ENCODE assay signal across 28 cellular contexts in genomic region chr4:165085946-165086345, GRCh38. TPM values are rescaled to one million over a fixed set of nuclear protein-coding genes. Genes with fewer than 3 reads are reported as not detected.
"Had no signal": no experiment of that assay in that cellular context is flagged by ENCODE, and none has a peak within 500 bp of the region (broad histone marks: within the 10 kb centered on the region; RNA-seq: fewer than 3 reads in every experiment).

No MANE protein-coding gene starts in this region.

- H3K79me2 ChIP-seq: parathyroid adenoma had no signal

- H3K9me3 Mint-ChIP-seq: activated naive CD4-positive, alpha-beta T cell treated with anti-CD3 and anti-CD28 coated beads, Interleukin-2, amount 50 U/mL, for 72 hours; activated T-helper 17 cell treated with anti-CD3 and anti-CD28 coated beads, Interleukin-2, amount 50 U/mL, for 72 hours; memory B cell; stimulated activated naive CD8-positive, alpha-beta T cell treated with anti-CD3 and anti-CD28 coated beads, Interleukin-15, Interleukin-2, amounts not matched to agents 100 ng/mL and 50 ng/mL, for 24 hours; T-cell had no signal

- H3K4me3 ChIP-seq: adrenal gland, heart left ventricle, right lobe of liver, skin epidermis, thyroid gland had no signal

- H3K4me1 Mint-ChIP-seq: activated T-helper 17 cell treated with anti-CD3 and anti-CD28 coated beads, Interleukin-2, amount 50 U/mL, for 72 hours; memory B cell; T-cell had no signal

- H3K4me1 ChIP-seq: adrenal gland, heart left ventricle, parathyroid adenoma, right lobe of liver, thyroid gland had no signal

- H3K27me3 Mint-ChIP-seq: activated T-helper 17 cell treated with anti-CD3 and anti-CD28 coated beads, Interleukin-2, amount 50 U/mL, for 72 hours; memory B cell; stimulated activated naive CD8-positive, alpha-beta T cell treated with anti-CD3 and anti-CD28 coated beads, Interleukin-15, Interleukin-2, amounts not matched to agents 100 ng/mL and 50 ng/mL, for 24 hours; T-cell had no signal

- DNase-seq: activated CD4-positive, alpha-beta T cell treated with anti-CD3 and anti-CD28 coated beads for 1 hour; activated CD4-positive, alpha-beta T cell treated with anti-CD3 and anti-CD28 coated beads, Interleukin-2, amount 50 U/mL, for 1 hour; activated CD8-positive, alpha-beta T cell treated with anti-CD3 and anti-CD28 coated beads, Interleukin-2, amount 10 ng/mL, durations not matched to agents 7 days and 5 days; activated T-cell treated with anti-CD3 and anti-CD28 coated beads, Interleukin-2, amount 50 U/mL, for 1 hour; heart left ventricle; left colon; nucleus accumbens; right lobe of liver; stimulated activated CD4-positive, alpha-beta T cell treated with anti-CD3 and anti-CD28 coated beads, Interleukin-1b, Interleukin-23, amount 100 ng/mL, for 48 hours; substantia nigra; T-cell; thyroid gland had no signal

- H3K9ac ChIP-seq: parathyroid adenoma had no signal

- H3K27ac Mint-ChIP-seq: activated CD8-positive, alpha-beta T cell treated with anti-CD3 and anti-CD28 coated beads, Interleukin-2, amount 10 ng/mL, durations not matched to agents 7 days and 5 days; activated T-helper 17 cell treated with anti-CD3 and anti-CD28 coated beads, Interleukin-2, amount 50 U/mL, for 72 hours; memory B cell; stimulated activated naive CD8-positive, alpha-beta T cell treated with anti-CD3 and anti-CD28 coated beads, Interleukin-15, Interleukin-2, amounts not matched to agents 100 ng/mL and 50 ng/mL, for 24 hours; T-cell had no signal

- ATAC-seq: activated CD8-positive, alpha-beta T cell treated with anti-CD3 and anti-CD28 coated beads, Interleukin-2, amount 10 ng/mL, durations not matched to agents 7 days and 5 days; activated naive CD4-positive, alpha-beta T cell treated with anti-CD3 and anti-CD28 coated beads, Interleukin-2, amount 50 U/mL, for 72 hours; activated T-helper 17 cell treated with anti-CD3 and anti-CD28 coated beads, Interleukin-2, amount 50 U/mL, for 72 hours; heart left ventricle; left colon; right lobe of liver; T-cell had no signal

- H3K27ac ChIP-seq: adrenal gland, heart left ventricle, parathyroid adenoma, right lobe of liver, skin epidermis, thyroid gland had no signal

- H3K9me3 ChIP-seq: adrenal gland, heart left ventricle, right lobe of liver, thyroid gland had no signal

- H2AFZ ChIP-seq: parathyroid adenoma had no signal

- H3K27me3 ChIP-seq: adrenal gland, heart left ventricle, right lobe of liver, thyroid gland had no signal

- H3K4me3 Mint-ChIP-seq: activated CD8-positive, alpha-beta T cell treated with anti-CD3 and anti-CD28 coated beads, Interleukin-2, amount 10 ng/mL, durations not matched to agents 7 days and 5 days; activated T-helper 17 cell treated with anti-CD3 and anti-CD28 coated beads, Interleukin-2, amount 50 U/mL, for 72 hours; memory B cell; stimulated activated naive CD8-positive, alpha-beta T cell treated with anti-CD3 and anti-CD28 coated beads, Interleukin-15, Interleukin-2, amounts not matched to agents 100 ng/mL and 50 ng/mL, for 24 hours; T-cell had no signal

RNA-seq across cellular contexts. Expression of gene TRIM75, which starts 32.3 kb away (rescaled TPM):
- total RNA-seq: activated CD8-positive, alpha-beta T cell treated with anti-CD3 and anti-CD28 coated beads, Interleukin-2, amount 10 ng/mL, durations not matched to agents 7 days and 5 days; activated naive CD4-positive, alpha-beta T cell treated with anti-CD3 and anti-CD28 coated beads, Interleukin-2, amount 50 U/mL, for 72 hours; activated T-helper 17 cell treated with anti-CD3 and anti-CD28 coated beads, Interleukin-2, amount 50 U/mL, for 72 hours; adrenal gland; astrocyte; cerebellum; epithelial cell of proximal tubule; heart left ventricle; left colon; lower leg skin; mononuclear cell; pulmonary artery endothelial cell; right lobe of liver; T-cell; thyroid gland; ureter had no signal
- polyA plus RNA-seq: adrenal gland, heart left ventricle, keratinocyte, neural cell had no signal

RNA-seq across cellular contexts. Expression of gene TRIM60, which starts 54.1 kb away (rescaled TPM):
- total RNA-seq: activated CD8-positive, alpha-beta T cell treated with anti-CD3 and anti-CD28 coated beads, Interleukin-2, amount 10 ng/mL, durations not matched to agents 7 days and 5 days; activated naive CD4-positive, alpha-beta T cell treated with anti-CD3 and anti-CD28 coated beads, Interleukin-2, amount 50 U/mL, for 72 hours; activated T-helper 17 cell treated with anti-CD3 and anti-CD28 coated beads, Interleukin-2, amount 50 U/mL, for 72 hours; adrenal gland; astrocyte; cerebellum; epithelial cell of proximal tubule; heart left ventricle; left colon; lower leg skin; mononuclear cell; pulmonary artery endothelial cell; right lobe of liver; T-cell; thyroid gland; ureter had no signal
- polyA plus RNA-seq: adrenal gland, heart left ventricle, keratinocyte, neural cell had no signal
